In the genomic region with DNA sequence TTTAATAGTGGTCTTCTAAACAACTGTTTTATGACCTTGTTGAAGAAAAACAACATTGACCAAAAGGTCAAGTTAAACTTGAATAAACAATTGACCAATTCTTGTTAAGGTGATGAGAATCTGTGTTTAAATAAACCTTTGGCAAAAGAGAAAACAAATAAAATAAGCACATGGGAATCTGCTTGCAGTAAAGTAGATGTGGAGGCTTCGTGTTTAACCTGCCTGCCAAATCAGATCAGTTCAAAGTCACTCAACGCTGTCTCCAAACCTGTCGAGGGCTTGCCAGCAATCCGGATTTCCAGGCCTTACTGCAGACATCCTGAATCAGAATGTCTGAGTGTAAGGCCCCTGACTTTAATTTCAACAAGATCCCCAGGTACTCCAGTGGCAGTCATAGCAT, we compare ENCODE assay signal across 27 cellular contexts. TPM values are rescaled to one million over a fixed set of nuclear protein-coding genes. Genes with fewer than 3 reads are reported as not detected.
"Had no signal": no experiment of that assay in that cellular context is flagged by ENCODE, and none has a peak within 500 bp of the region (broad histone marks: within the 10 kb centered on the region; RNA-seq: fewer than 3 reads in every experiment).

No MANE protein-coding gene starts in this region.

- H3K9me3 Mint-ChIP-seq: endodermal cell had no signal

- H3K27me3 ChIP-seq: sigmoid colon, stomach had no signal

- H3K36me3 ChIP-seq: sigmoid colon, stomach, thoracic aorta had no signal

- H3K27ac ChIP-seq: coronary artery, parathyroid adenoma, psoas muscle, sigmoid colon, skin epidermis, stomach, thoracic aorta had no signal

- DNase-seq: central memory CD4-positive, alpha-beta T cell; effector CD4-positive, alpha-beta T cell; endodermal cell; foreskin melanocyte; head of caudate nucleus; hypothalamus; kidney glomerular epithelial cell; mucosa of descending colon; natural killer cell; psoas muscle; sigmoid colon; stimulated activated CD4-positive, alpha-beta T cell treated with anti-CD3 and anti-CD28 coated beads, Interleukin-2, amount 100 ng/mL, for 24 hours; stimulated activated CD4-positive, alpha-beta T cell treated with anti-CD3 and anti-CD28 coated beads, Interleukin-4, amount 100 ng/mL, for 4 hours; stimulated activated naive B cell treated with anti-CD40 and anti-IgM and Interleukin-4, amounts not matched to agents 10 μg/mL and 1 μg/mL and 100 μg/mL, for 72 hours; stomach; substantia nigra; trophoblast cell had no signal

- H3K4me3 Mint-ChIP-seq: endodermal cell; natural killer cell; stimulated activated naive B cell treated with anti-CD40 and anti-IgM and Interleukin-4, amounts not matched to agents 10 μg/mL and 1 μg/mL and 100 μg/mL, for 72 hours had no signal

- H3K36me3 Mint-ChIP-seq: natural killer cell; stimulated activated naive B cell treated with anti-CD40 and anti-IgM and Interleukin-4, amounts not matched to agents 10 μg/mL and 1 μg/mL and 100 μg/mL, for 72 hours had no signal

- H3K79me2 ChIP-seq: parathyroid adenoma had no signal

- H2AFZ ChIP-seq: parathyroid adenoma had no signal

- H3K4me1 Mint-ChIP-seq: natural killer cell; stimulated activated naive B cell treated with anti-CD40 and anti-IgM and Interleukin-4, amounts not matched to agents 10 μg/mL and 1 μg/mL and 100 μg/mL, for 72 hours had no signal

- ATAC-seq: mucosa of descending colon; natural killer cell; psoas muscle; stimulated activated naive B cell treated with anti-CD40 and anti-IgM and Interleukin-4, amounts not matched to agents 10 μg/mL and 1 μg/mL and 100 μg/mL, for 72 hours had no signal

- H3K27ac Mint-ChIP-seq: endodermal cell; natural killer cell; stimulated activated naive B cell treated with anti-CD40 and anti-IgM and Interleukin-4, amounts not matched to agents 10 μg/mL and 1 μg/mL and 100 μg/mL, for 72 hours had no signal

- H3K9ac ChIP-seq: parathyroid adenoma had no signal

- H3K4me3 ChIP-seq: coronary artery, mucosa of descending colon, psoas muscle, sigmoid colon, skin epidermis, stomach, thoracic aorta had no signal

- H3K9me3 ChIP-seq: mucosa of descending colon, psoas muscle, sigmoid colon, thoracic aorta had no signal

- H3K4me1 ChIP-seq: parathyroid adenoma, psoas muscle had no signal

RNA-seq across cellular contexts. Expression of a gene that starts 55.1 kb away (rescaled TPM):
- total RNA-seq: chondrocyte, dermis microvascular lymphatic vessel endothelial cell, lung microvascular endothelial cell, mesenteric fat pad, myocyte, natural killer cell, omental fat pad, thoracic aorta had no signal
